ENCODE assay signal across 10 cellular contexts in the genomic region with DNA sequence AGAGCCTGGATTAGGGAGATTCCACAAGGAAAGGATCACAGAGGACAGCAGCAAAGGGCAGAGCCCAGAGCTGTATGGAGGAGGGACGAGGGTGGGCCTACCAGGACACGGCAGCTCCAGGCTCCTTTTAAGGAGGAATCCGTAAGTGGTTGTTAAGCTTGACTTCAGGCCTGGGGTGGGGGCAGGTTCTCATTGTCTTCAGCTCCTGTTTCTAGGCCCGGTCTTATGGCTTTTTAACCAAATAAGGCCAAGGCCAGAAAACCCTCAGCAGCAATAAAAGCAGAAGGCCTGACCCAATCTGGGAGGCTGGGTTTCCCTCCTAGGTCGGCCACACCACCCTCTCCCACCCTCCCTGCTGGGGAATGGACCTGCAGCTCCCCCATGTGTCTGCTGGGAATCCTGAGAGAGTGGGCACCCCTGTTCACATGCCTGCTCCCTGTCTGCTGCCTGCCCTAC.
A peak's percentile ranks its signal among the peaks of the same experiment; 100 is the strongest.
DNase-seq lines count a peak whose midpoint lies in the region; TF ChIP-seq lines count a peak whose summit lies in the region.
"Had no signal": no experiment of that assay in that cellular context is flagged by ENCODE, and none has a peak within 500 bp of the region (broad histone marks: within the 10 kb centered on the region; RNA-seq: fewer than 3 reads in every experiment).

No MANE protein-coding gene starts in this region.

- no peaks in the 10 kb centered on the region for H4K20me1 ChIP-seq in OCI-LY7 (ENCODE audit: insufficient read depth, low read length)
- H4K20me1 ChIP-seq: BLaER1 had no signal

- H3K79me1 ChIP-seq in mesenchymal stem cell (replicated peaks; ENCODE audit: low read length, poor library complexity, severe bottlenecking), result peaks cover 2% of the 10 kb centered on the region

- peak overlapping the region; percentile 22 to 29 for H3K4ac ChIP-seq in mesenchymal stem cell (ENCODE audit: low read depth in 1 of 2, low read length in 2 of 2)

- H3K27ac ChIP-seq in cingulate gyrus (ENCODE audit: low read depth, low read length) (peak overlapping the region; percentile 75), mesenchymal stem cell (ENCODE audit: low read length, poor library complexity, severe bottlenecking) (peak overlapping the region; percentile 22), OCI-LY7 (ENCODE audit: low read depth, low read length, poor library complexity, severe bottlenecking) (no peak overlapping the region)
- H3K27ac ChIP-seq: BLaER1 had no signal

- peak overlapping the region; percentile 58 for H2BK15ac ChIP-seq in mesenchymal stem cell (ENCODE audit: low read depth, poor library complexity, severe bottlenecking)

- no peak overlapping the region for H3K4me3 ChIP-seq in AG04449 (ENCODE audit: low read depth, low read length)
- no peak overlapping the region for H3K4me3 ChIP-seq in mesenchymal stem cell (ENCODE audit: insufficient read depth in 1 of 2, low read depth in 1 of 2, low read length in 2 of 2)
- H3K4me3 ChIP-seq in OCI-LY7 (ENCODE audit: low read depth, low read length, poor library complexity, severe bottlenecking), result no peak overlapping the region
- H3K4me3 ChIP-seq: BLaER1 had no signal

- no peak overlapping the region for H2AFZ ChIP-seq in mesenchymal stem cell (ENCODE audit: low read depth, low read length)
- no peak overlapping the region for H2AFZ ChIP-seq in OCI-LY7 (ENCODE audit: low read length)

- no peak overlapping the region for H3K9ac ChIP-seq in mesenchymal stem cell (ENCODE audit: low read length)
- H3K9ac ChIP-seq: BLaER1 had no signal

- WGBS in mesenchymal stem cell, result 13% methylated on average over 5 of the region's 5 CpGs

- intact Hi-C loops in OCI-LY7 (cut with micrococcal nuclease; ENCODE audit: unreplicated experiment), result no loop called here

- peak overlapping the region; percentile 36 for H2BK120ac ChIP-seq in mesenchymal stem cell (ENCODE audit: low read depth, low read length)

- no peak overlapping the region for H3K23ac ChIP-seq in mesenchymal stem cell (ENCODE audit: low read length in 2 of 2)

- peak overlapping the region in 1 of 2 experiments; percentile 37 for H3K14ac ChIP-seq in mesenchymal stem cell (ENCODE audit: low read length in 2 of 2)

- H3K9me3 ChIP-seq in mesenchymal stem cell (ENCODE audit: control insufficient read depth, low read length) (no peaks in the 10 kb centered on the region), OCI-LY7 (ENCODE audit: low read length) (no peaks in the 10 kb centered on the region)
- H3K9me3 ChIP-seq: BLaER1 had no signal

- H3K79me2 ChIP-seq in OCI-LY7 (ENCODE audit: insufficient read depth, low read depth, low read length), result no peaks in the 10 kb centered on the region

- no peaks in the 10 kb centered on the region for H3K9me2 ChIP-seq in OCI-LY7 (ENCODE audit: insufficient read depth, low read length)

- H3K4me1 ChIP-seq in mesenchymal stem cell (ENCODE audit: control insufficient read depth, insufficient read depth, low read depth, low read length), result peaks cover 29% of the 10 kb centered on the region
- H3K4me1 ChIP-seq in OCI-LY7 (ENCODE audit: insufficient read depth, low read length, poor library complexity, severe bottlenecking), result no peaks in the 10 kb centered on the region
- H3K4me1 ChIP-seq: BLaER1 had no signal

- H4K8ac ChIP-seq in mesenchymal stem cell (ENCODE audit: low read length), result peak overlapping the region; percentile 82

- H3K36me3 ChIP-seq in mesenchymal stem cell (ENCODE audit: control insufficient read depth in 1 of 2, insufficient read depth in 2 of 2, low read depth in 1 of 2, low read length in 2 of 2) (no peaks in the 10 kb centered on the region), OCI-LY7 (ENCODE audit: insufficient read depth, low read length) (no peaks in the 10 kb centered on the region)
- H3K36me3 ChIP-seq: BLaER1 had no signal

- peak overlapping the region; percentile 73 for H2AK5ac ChIP-seq in mesenchymal stem cell (ENCODE audit: low read length, severe bottlenecking)

- H3K4me2 ChIP-seq in mesenchymal stem cell (ENCODE audit: low read length, poor library complexity, severe bottlenecking) (no peak overlapping the region), OCI-LY7 (ENCODE audit: low read length) (no peak overlapping the region)
- H3K4me2 ChIP-seq: BLaER1 had no signal

- BruUV-seq in OCI-LY7 (replicated peaks; lab: Mats Ljungman, UMichigan), result no TSS peak

- DNase-seq in AG04449 (ENCODE audit: low read depth, low spot score) (no peak), Kasumi-1 (lab: John Stamatoyannopoulos, UW) (peak; percentile 31 to 42), mesenchymal stem cell (peak; percentile 74), NCI-H345 treated with DMSO at 0.1 percent for 48 hours (lab: John Stamatoyannopoulos, UW; ENCODE audit: unreplicated experiment) (no peak), OCI-LY7 (ENCODE audit: low spot score) (no peak)
- no peak for DNase-seq in stimulated activated CD4-positive, alpha-beta T cell treated with anti-CD3 and anti-CD28 coated beads, Interleukin-2, amount 100 ng/mL, for 24 hours
- DNase-seq in activated T-cell treated with anti-CD3 and anti-CD28 coated beads, Interleukin-2, amount 50 U/mL, for 1 hour, result no peak
- DNase-seq: activated CD8-positive, alpha-beta memory T cell treated with anti-CD3 and anti-CD28 coated beads, Interleukin-2, amount 50 U/mL, for 48 hours had no signal

- TF ChIP-seq CTCF in AG04449 (IDR thresholded peaks at IDR 0.05; ENCODE audit: insufficient read depth, low read length, missing control alignments) (peak; percentile 55), OCI-LY7 (conservative IDR thresholded peaks at IDR 0.05; ENCODE audit: low read length) (no peak)

- H2BK12ac ChIP-seq in mesenchymal stem cell (ENCODE audit: low read length in 2 of 2), result peak overlapping the region; percentile 20 to 33

- CTCF ChIA-PET in AG04449 (lab: Yijun Ruan, JAX) (interaction anchor here (0.7 to 8.0 kb wide), 5 partner anchors 11 to 40 kb away, joined by 3 to 87 read pairs (median 5); no protein-coding TSS in a partner anchor), OCI-LY7 (lab: Charles Lee; ENCODE audit: unreplicated experiment) (no interaction called here)

- H2BK5ac ChIP-seq in mesenchymal stem cell (ENCODE audit: low read depth, low read length, poor library complexity, severe bottlenecking), result no peak overlapping the region

- peak overlapping the region; percentile 62 to 91 for H3K18ac ChIP-seq in mesenchymal stem cell (ENCODE audit: low read depth in 1 of 2, low read length in 2 of 2)

- peak overlapping the region; percentile 60 for H4K91ac ChIP-seq in mesenchymal stem cell (ENCODE audit: low read length)

- H3K27me3 ChIP-seq in mesenchymal stem cell (ENCODE audit: control insufficient read depth in 1 of 2, insufficient read depth in 1 of 2, low read length in 2 of 2), result no peaks in the 10 kb centered on the region
- H3K27me3 ChIP-seq: BLaER1 had no signal

- POLR2A ChIA-PET in AG04449 (lab: Yijun Ruan, JAX), result no interaction called here
- POLR2A ChIA-PET in OCI-LY7 (lab: Charles Lee), result interaction anchor here (0.8 kb wide), 1 partner anchor 12 kb away, joined by 3 read pairs; no protein-coding TSS in a partner anchor

Comparison
In these comparisons a context has a peak if more than half of its experiments do, and no peak if none do; other contexts are left out.
1. DNase-seq: peak in Kasumi-1 (2 of 2) and mesenchymal stem cell (single experiment); none in AG04449 (single experiment), stimulated activated CD4-positive, alpha-beta T cell treated with anti-CD3 and anti-CD28 coated beads, Interleukin-2, amount 100 ng/mL, for 24 hours (0 of 2), NCI-H345 treated with DMSO at 0.1 percent for 48 hours (single experiment), OCI-LY7 (single experiment) and activated T-cell treated with anti-CD3 and anti-CD28 coated beads, Interleukin-2, amount 50 U/mL, for 1 hour (single experiment).